ENCODE assay signal across 1 cellular context in genomic region chr15:78619022-78619950, GRCh38.
TF ChIP-seq lines count a peak whose summit lies in the region.

No MANE protein-coding gene starts in this region.

TF ChIP-seq in HepG2, 621 proteins besides CTCF, POLR2A, EP300 and RAD21:
- TF ChIP-seq NFE2 (CRISPR knock-in tag; IDR thresholded peaks at IDR 0.05) (no peak), ZNF841 (CRISPR knock-in tag; IDR thresholded peaks at IDR 0.05; ENCODE audit: borderline replicate concordance) (0 out of 2 replicates have a peak, but pooled peaks have one; percentile 22), TAF15 (IDR thresholded peaks at IDR 0.05; ENCODE audit: low read depth, low read length, poor library complexity, severe bottlenecking) (no peak), KMT2A (CRISPR knock-in tag; IDR thresholded peaks at IDR 0.05) (no peak), ZNF335 (CRISPR knock-in tag; IDR thresholded peaks at IDR 0.05) (no peak), MTF2 (CRISPR knock-in tag; IDR thresholded peaks at IDR 0.05; ENCODE audit: borderline replicate concordance) (no peak), ZNF784 (CRISPR knock-in tag; IDR thresholded peaks at IDR 0.05; ENCODE audit: borderline replicate concordance) (no peak), ZNF510 (CRISPR knock-in tag; IDR thresholded peaks at IDR 0.05; ENCODE audit: low read depth) (no peak), ZNF589 (CRISPR knock-in tag; conservative IDR thresholded peaks at IDR 0.05) (no peak), RFX1 (IDR thresholded peaks at IDR 0.05) (no peak), ZNF768 (CRISPR knock-in tag; IDR thresholded peaks at IDR 0.05) (peak; percentile 89), CC2D1A (CRISPR knock-in tag; IDR thresholded peaks at IDR 0.05) (no peak), PHF5A (CRISPR knock-in tag; IDR thresholded peaks at IDR 0.05; ENCODE audit: low read depth, unreplicated experiment) (no peak), THAP11 (CRISPR knock-in tag; IDR thresholded peaks at IDR 0.05) (no peak), CREM (IDR thresholded peaks at IDR 0.05) (no peak), CREM (CRISPR knock-in tag; IDR thresholded peaks at IDR 0.05) (no peak), PLSCR1 (CRISPR knock-in tag; IDR thresholded peaks at IDR 0.05; ENCODE audit: borderline replicate concordance) (no peak), NFRKB (IDR thresholded peaks at IDR 0.05) (no peak)
